ENCODE assay signal across 16 cellular contexts in genomic region chr17:7415784-7416183, GRCh38. TPM values are rescaled to one million over a fixed set of nuclear protein-coding genes. Genes with fewer than 3 reads are reported as not detected.
A peak's percentile ranks its signal among the peaks of the same experiment; 100 is the strongest.
DNase-seq lines count a peak whose midpoint lies in the region; TF ChIP-seq lines count a peak whose summit lies in the region.
"Had no signal": no experiment of that assay in that cellular context is flagged by ENCODE, and none has a peak within 500 bp of the region (broad histone marks: within the 10 kb centered on the region; RNA-seq: fewer than 3 reads in every experiment).

No MANE protein-coding gene starts in this region.

- POLR2A ChIA-PET in Caco-2 (lab: Charles Lee): no interaction called here
- POLR2A ChIA-PET in RWPE1 (lab: Yijun Ruan, JAX; ENCODE audit: low non-redundant PET): no interaction called here

- H3K27ac ChIP-seq in RWPE1: peak overlapping the region; percentile 34
- H3K27ac ChIP-seq: BLaER1 treated with 17β-estradiol and CSF1 and Interleukin-3, amounts not matched to agents 10 nM and 100 nM had no signal

- no peak overlapping the region for H3K4me3 Mint-ChIP-seq in Caco-2 (ENCODE audit: unreplicated experiment)
- H3K4me3 Mint-ChIP-seq: B cell; CD8-positive, alpha-beta T cell; H9 had no signal

- H3K4me3 ChIP-seq in Caco-2 (ENCODE audit: low read depth, low read length): no peak overlapping the region
- H3K4me3 ChIP-seq: BLaER1 treated with 17β-estradiol and CSF1 and Interleukin-3, amounts not matched to agents 10 nM and 100 nM; GM12878 had no signal

- H3K4me1 Mint-ChIP-seq in Caco-2 (ENCODE audit: low read depth, unreplicated experiment): no peaks in the 10 kb centered on the region
- H3K4me1 Mint-ChIP-seq: B cell had no signal

- no peak for DNase-seq in Caco-2
- no peak for DNase-seq in RWPE1 (ENCODE audit: low spot score)
- no peak for DNase-seq in NCI-H345 (lab: John Stamatoyannopoulos, UW)
- no peak for DNase-seq in central memory CD4-positive, alpha-beta T cell
- DNase-seq: CD8-positive, alpha-beta T cell; DMS 273 treated with DMSO at 0.1 percent for 48 hours; DMS53; DND-41; EL; H9 had no signal

- H3K27ac Mint-ChIP-seq in Caco-2 (ENCODE audit: unreplicated experiment): peak overlapping the region; percentile 73
- H3K27ac Mint-ChIP-seq: B cell; CD8-positive, alpha-beta T cell had no signal

- no peaks in the 10 kb centered on the region for H3K9me3 ChIP-seq in Caco-2
- H3K9me3 ChIP-seq: BLaER1 treated with 17β-estradiol and CSF1 and Interleukin-3, amounts not matched to agents 10 nM and 100 nM had no signal

- H3K36me3 Mint-ChIP-seq in Caco-2 (ENCODE audit: insufficient read depth, unreplicated experiment): no peaks in the 10 kb centered on the region

- no peaks in the 10 kb centered on the region for H3K27me3 Mint-ChIP-seq in Caco-2 (ENCODE audit: insufficient read depth, unreplicated experiment)

- H3K9me3 Mint-ChIP-seq in Caco-2 (ENCODE audit: unreplicated experiment): no peaks in the 10 kb centered on the region
- H3K9me3 Mint-ChIP-seq: CD8-positive, alpha-beta T cell; H9 had no signal

- CTCF ChIA-PET in Caco-2 (lab: Charles Lee) (no interaction called here), RWPE1 (lab: Yijun Ruan, JAX) (no interaction called here)

- TF ChIP-seq CTCF in Caco-2 (IDR thresholded peaks at IDR 0.05; ENCODE audit: insufficient read depth in 1 of 2, low read depth in 1 of 2, low read length in 1 of 2, severe bottlenecking in 1 of 2, unreplicated experiment in 1 of 2): no peak
- no peak for TF ChIP-seq CTCF in RWPE1 (conservative IDR thresholded peaks at IDR 0.05; ENCODE audit: low read depth)

- H3K4me1 ChIP-seq in Caco-2: no peaks in the 10 kb centered on the region

- H3K27me3 ChIP-seq in Caco-2 (replicated peaks; ENCODE audit: control insufficient read depth, insufficient read depth, low read length): no peaks in the 10 kb centered on the region
- H3K27me3 ChIP-seq: BLaER1 treated with 17β-estradiol and CSF1 and Interleukin-3, amounts not matched to agents 10 nM and 100 nM had no signal

- H3K36me3 ChIP-seq in Caco-2 (ENCODE audit: control insufficient read depth, insufficient read depth, low read length): no peaks in the 10 kb centered on the region

- BruUV-seq in Caco-2 (replicated peaks; lab: Mats Ljungman, UMichigan): no TSS peak

- intact Hi-C loops in Caco-2 (cut with micrococcal nuclease; ENCODE audit: unreplicated experiment): no loop called here

RNA-seq across cellular contexts. Expression of gene SPEM1, which starts 4.3 kb away (rescaled TPM):
- 0.52 TPM in 1 of 2 replicates, not detected in the other for total RNA-seq in Caco-2 (2022)
- total RNA-seq: A172; B cell; CD8-positive, alpha-beta T cell; G401; GM12878; H1 had no signal

RNA-seq across cellular contexts. Expression of gene NLGN2, which starts 8.1 kb away (rescaled TPM):
- 12.6 and 16.1 TPM in 2 replicates for total RNA-seq in Caco-2 (2022)

RNA-seq across cellular contexts. Expression of gene SPEM2, which starts 9.6 kb away (rescaled TPM):
- total RNA-seq in Caco-2 (2022): not detected in 2 replicates
- total RNA-seq: A172; B cell; CD8-positive, alpha-beta T cell; G401; GM12878; H1; H9 had no signal

RNA-seq across cellular contexts. Expression of gene TMEM256, which starts 11.9 kb away (rescaled TPM):
- total RNA-seq in Caco-2 (2022): 40.2 and 41.3 TPM in 2 replicates

RNA-seq across cellular contexts. Expression of gene SPEM3, which starts 12.9 kb away (rescaled TPM):
- total RNA-seq in Caco-2 (2022): not detected in 2 replicates
- total RNA-seq: A172; B cell; CD8-positive, alpha-beta T cell; G401; GM12878; H1; H9 had no signal
